In the genomic region with DNA sequence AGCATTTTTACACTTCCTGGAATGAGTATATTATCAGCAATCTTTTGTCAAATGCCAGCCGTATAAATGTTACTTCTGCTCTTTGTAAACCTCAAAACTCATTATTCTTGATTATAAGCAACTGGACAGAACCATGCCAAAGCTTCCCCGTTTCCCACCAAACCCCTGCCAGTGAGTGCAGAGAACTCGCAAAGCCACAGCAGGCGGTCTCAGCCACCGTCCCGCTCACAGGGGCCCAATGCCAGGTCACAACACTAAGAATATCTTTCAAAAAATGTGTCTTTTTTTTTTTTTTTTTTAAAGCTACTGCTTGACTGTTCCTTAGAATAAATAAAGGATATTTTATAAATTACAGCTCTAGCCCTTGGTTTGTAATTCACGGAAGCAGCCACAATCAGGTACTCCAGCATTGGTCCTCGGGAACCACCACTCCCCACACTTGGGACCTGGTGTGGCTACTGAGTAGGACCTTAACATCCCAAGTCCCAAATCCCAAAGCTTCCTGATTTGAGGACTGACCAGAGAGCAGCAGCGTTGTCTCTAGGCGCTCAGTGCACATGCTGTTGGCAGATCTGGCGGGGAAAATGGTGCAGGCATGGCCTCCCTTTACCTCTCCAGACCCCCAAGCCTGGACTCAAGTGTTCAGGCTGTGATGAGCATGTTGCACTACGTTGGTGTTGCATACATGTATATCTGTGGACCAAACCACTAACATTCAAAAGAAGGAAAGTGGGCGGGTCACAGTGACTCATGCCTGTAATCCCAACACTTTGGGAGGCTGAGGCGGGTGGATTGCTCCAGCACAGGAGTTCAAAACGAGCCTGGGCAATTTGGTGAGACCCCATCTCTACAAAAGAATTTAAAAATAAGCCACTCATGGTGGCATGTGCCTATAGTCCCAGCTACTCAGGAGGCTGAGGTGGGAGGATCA, we compare ENCODE assay signal across 15 cellular contexts. TPM values are rescaled to one million over a fixed set of nuclear protein-coding genes. Genes with fewer than 3 reads are reported as not detected.
DNase-seq lines count a peak whose midpoint lies in the region; ATAC-seq and TF ChIP-seq lines count a peak whose summit lies in the region.
"Had no signal": no experiment of that assay in that cellular context is flagged by ENCODE, and none has a peak within 500 bp of the region (broad histone marks: within the 10 kb centered on the region; RNA-seq: fewer than 3 reads in every experiment).

No MANE protein-coding gene starts in this region.

- no peak for DNase-seq in HCT116 (ENCODE audit: low read depth, low spot score)
- DNase-seq in RKO (ENCODE audit: low spot score) = peak; percentile 23
- DNase-seq in posterior vena cava (ENCODE audit: low spot score) = peak; percentile 63
- no peak for DNase-seq in PC-9
- DNase-seq in DMS79 (lab: John Stamatoyannopoulos, UW) = no peak
- no peak for DNase-seq in SKM-1 (lab: John Stamatoyannopoulos, UW; ENCODE audit: unreplicated experiment)
- DNase-seq: effector CD8-positive, alpha-beta T cell; NCI-H1092 treated with DMSO at 0.1 percent for 48 hours; NCI-H446 treated with DMSO at 0.1 percent for 48 hours; RPMI8226 had no signal

- H3K36me3 ChIP-seq in HCT116 (ENCODE audit: control insufficient read depth in 1 of 2, insufficient read depth in 2 of 2, low read length in 2 of 2) (no peaks in the 10 kb centered on the region), PC-9 (ENCODE audit: low read depth) (no peaks in the 10 kb centered on the region)
- H3K36me3 ChIP-seq: adrenal gland had no signal

- no peaks in the 10 kb centered on the region for H3K9me3 ChIP-seq in HCT116 (ENCODE audit: control insufficient read depth in 1 of 2, insufficient read depth in 1 of 2, low read depth in 1 of 2, low read length in 2 of 2)
- H3K9me3 ChIP-seq in PC-9 (ENCODE audit: insufficient read depth, low read depth) = no peaks in the 10 kb centered on the region
- H3K9me3 ChIP-seq: adrenal gland, thoracic aorta had no signal

- no peak for TF ChIP-seq POLR2A in HCT116 (IDR thresholded peaks at IDR 0.05; ENCODE audit: borderline replicate concordance, extremely low read depth, insufficient read depth, insufficient read length)

- no TSS peak for BruUV-seq in HCT116 (replicated peaks; lab: Mats Ljungman, UMichigan)
- BruUV-seq in PC-9 (replicated peaks; lab: Mats Ljungman, UMichigan) = no TSS peak

- H3K4me2 ChIP-seq in HCT116 (ENCODE audit: low read length) = no peak overlapping the region
- no peak overlapping the region for H3K4me2 ChIP-seq in PC-9
- H3K4me2 ChIP-seq: hepatocyte had no signal

- no peaks in the 10 kb centered on the region for H3K79me2 ChIP-seq in HCT116 (ENCODE audit: insufficient read depth, low read length)
- no peaks in the 10 kb centered on the region for H3K79me2 ChIP-seq in PC-9 (ENCODE audit: low read depth)
- H3K79me2 ChIP-seq: hepatocyte had no signal

- peaks cover 56% of the 10 kb centered on the region for H3K4me1 Mint-ChIP-seq in dendritic cell treated with granulocyte-macrophage colony-stimulating factor and Interleukin-4, amounts not matched to agents 40 ng/mL and 50 ng/mL, for 4 days (ENCODE audit: low read depth)

- CTCF ChIA-PET in HCT116 (lab: Charles Lee) = no interaction called here
- CTCF ChIA-PET in PC-9 (lab: Charles Lee) = interaction anchor here (0.6 kb wide), 2 partner anchors 22 to 132 kb away, joined by 3 to 5 read pairs; no protein-coding TSS in a partner anchor

- no peak overlapping the region for H3K27ac ChIP-seq in HCT116 (ENCODE audit: low read depth, low read length)
- no peak overlapping the region for H3K27ac ChIP-seq in PC-9
- H3K27ac ChIP-seq: adrenal gland, hepatocyte, thoracic aorta had no signal

- peaks cover 29% of the 10 kb centered on the region for H3K36me3 Mint-ChIP-seq in dendritic cell treated with granulocyte-macrophage colony-stimulating factor and Interleukin-4, amounts not matched to agents 40 ng/mL and 50 ng/mL, for 4 days (ENCODE audit: low read depth)

- ATAC-seq in HCT116 = no peak

- H3K4me1 ChIP-seq in HCT116 (ENCODE audit: control insufficient read depth in 1 of 2, insufficient read depth in 2 of 2, low read length in 2 of 2) = peaks cover 8 to 23% of the 10 kb centered on the region in 2 experiments
- peaks cover 21% of the 10 kb centered on the region for H3K4me1 ChIP-seq in PC-9 (replicated peaks; ENCODE audit: insufficient read depth)

- no peak overlapping the region for H2AFZ ChIP-seq in HCT116 (ENCODE audit: low read depth, low read length, poor library complexity, severe bottlenecking)
- no peak overlapping the region for H2AFZ ChIP-seq in PC-9
- H2AFZ ChIP-seq: hepatocyte had no signal

- RAD21 ChIA-PET in HCT116 (lab: Charles Lee; ENCODE audit: low non-redundant PET in 1 of 2, low total read pairs in 2 of 2, uncharacterized antibody in 2 of 2, unreplicated experiment in 2 of 2) = no interaction called here

- H3K9me2 ChIP-seq in HCT116 (ENCODE audit: insufficient read depth) (no peaks in the 10 kb centered on the region), PC-9 (ENCODE audit: insufficient read depth) (no peaks in the 10 kb centered on the region)

- H3K4me3 Mint-ChIP-seq in dendritic cell treated with granulocyte-macrophage colony-stimulating factor and Interleukin-4, amounts not matched to agents 40 ng/mL and 50 ng/mL, for 4 days = no peak overlapping the region

- TF ChIP-seq RAD21 in HCT116 (IDR thresholded peaks at IDR 0.05; ENCODE audit: low read depth) = no peak

- H3F3A ChIP-seq in PC-9 (ENCODE audit: insufficient read depth, low read depth) = peaks cover 20% of the 10 kb centered on the region

- H4K20me1 ChIP-seq in HCT116 (ENCODE audit: insufficient read depth) (no peaks in the 10 kb centered on the region), PC-9 (ENCODE audit: insufficient read depth) (no peaks in the 10 kb centered on the region)

- H3K27me3 Mint-ChIP-seq in dendritic cell treated with granulocyte-macrophage colony-stimulating factor and Interleukin-4, amounts not matched to agents 40 ng/mL and 50 ng/mL, for 4 days = no peaks in the 10 kb centered on the region

- H3K27me3 ChIP-seq in HCT116 (ENCODE audit: insufficient read depth, low read length) (no peaks in the 10 kb centered on the region), PC-9 (ENCODE audit: insufficient read depth, low read depth) (no peaks in the 10 kb centered on the region)
- H3K27me3 ChIP-seq: hepatocyte had no signal

- H3K9ac ChIP-seq in HCT116 (ENCODE audit: low read length) = no peak overlapping the region

- peak overlapping the region; percentile 83 for H3K27ac Mint-ChIP-seq in dendritic cell treated with granulocyte-macrophage colony-stimulating factor and Interleukin-4, amounts not matched to agents 40 ng/mL and 50 ng/mL, for 4 days

- H3K4me3 ChIP-seq in HCT116 (replicated peaks in 1 of 2; ENCODE audit: low read depth in 1 of 2, low read length in 2 of 2) (no peak overlapping the region), PC-9 (no peak overlapping the region)
- H3K4me3 ChIP-seq: adrenal gland, hepatocyte, skin epidermis, thoracic aorta had no signal

- TF ChIP-seq CTCF in HCT116 (IDR thresholded peaks at IDR 0.05 in 2 of 3, conservative IDR thresholded peaks at IDR 0.05 in 1 of 3; ENCODE audit: borderline replicate concordance in 1 of 3, insufficient read depth in 1 of 3, low read depth in 2 of 3, low read length in 2 of 3) = no peak
- no peak for TF ChIP-seq CTCF in PC-9 (conservative IDR thresholded peaks at IDR 0.05)

- H3K9me3 Mint-ChIP-seq in dendritic cell treated with granulocyte-macrophage colony-stimulating factor and Interleukin-4, amounts not matched to agents 40 ng/mL and 50 ng/mL, for 4 days = no peaks in the 10 kb centered on the region

- intact Hi-C loops in HCT116 (cut with micrococcal nuclease) = no loop called here
- intact Hi-C loops in dendritic cell treated with granulocyte-macrophage colony-stimulating factor and Interleukin-4, amounts not matched to agents 40 ng/mL and 50 ng/mL, for 4 days (cut with micrococcal nuclease) = no loop called here
- intact Hi-C loops in posterior vena cava (cut with DNase I) = no loop called here
- intact Hi-C loops in PC-9 (cut with micrococcal nuclease; ENCODE audit: unreplicated experiment) = no loop called here

- POLR2A ChIA-PET in HCT116 (lab: Charles Lee) (no interaction called here), PC-9 (lab: Charles Lee; ENCODE audit: unreplicated experiment) (interaction anchor here (0.7 kb wide), 1 partner anchor 867 kb away, joined by 4 read pairs; no protein-coding TSS in a partner anchor)

TF ChIP-seq in HCT116, 20 proteins besides CTCF, POLR2A, EP300 and RAD21:
- TF ChIP-seq FOSL1 (IDR thresholded peaks at IDR 0.05; ENCODE audit: low read depth) (peak; percentile 18; the same call in 1 of the 2 replicates), JUND (IDR thresholded peaks at IDR 0.05) (no peak)
- TF ChIP-seq, protein P1, sequence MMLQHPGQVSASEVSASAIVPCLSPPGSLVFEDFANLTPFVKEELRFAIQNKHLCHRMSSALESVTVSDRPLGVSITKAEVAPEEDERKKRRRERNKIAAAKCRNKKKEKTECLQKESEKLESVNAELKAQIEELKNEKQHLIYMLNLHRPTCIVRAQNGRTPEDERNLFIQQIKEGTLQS (IDR thresholded peaks at IDR 0.05) = no peak

RNA-seq across cellular contexts. Expression of a gene that starts 19.0 kb away (rescaled TPM):
- 29.2 TPM for total RNA-seq in HCT116 (2021; ENCODE audit: unreplicated experiment)
- 24.2 and 28.8 TPM in 2 replicates for polyA plus RNA-seq in HCT116 (2012)
- 10 to 100 TPM; 56.3 to 62.9 TPM for total RNA-seq in posterior vena cava
- total RNA-seq in PC-9 (2021) = 13.8 and 20.4 TPM in 2 replicates

Comparison
In these comparisons a context has a peak if more than half of its experiments do, and no peak if none do; other contexts are left out.
1. DNase-seq: peak in RKO (single experiment) and posterior vena cava (single experiment); none in HCT116 (single experiment), PC-9 (0 of 2), DMS79 (single experiment) and SKM-1 (single experiment).